In genomic region chr17:12790806-12791148, GRCh38 we compare ENCODE assay signal across 17 cellular contexts. TPM values are rescaled to one million over a fixed set of nuclear protein-coding genes. Genes with fewer than 3 reads are reported as not detected.
DNase-seq lines count a peak whose midpoint lies in the region; ATAC-seq, FAIRE-seq and TF ChIP-seq lines count a peak whose summit lies in the region.
"Had no signal": no experiment of that assay in that cellular context is flagged by ENCODE, and none has a peak within 500 bp of the region (broad histone marks: within the 10 kb centered on the region; RNA-seq: fewer than 3 reads in every experiment).

No MANE protein-coding gene starts in this region.

- FAIRE-seq in GM12878 (lab: Jason Lieb, UNC), result no peak
- FAIRE-seq: kidney, pancreas had no signal

- H3K4me1 ChIP-seq in GM12878 (ENCODE audit: control insufficient read depth, insufficient read depth, low read length) (peaks cover 10% of the 10 kb centered on the region), left lung (no peaks in the 10 kb centered on the region), transverse colon (peaks cover 3 to 31% (median 5%) of the 10 kb centered on the region in 4 donors), MM.1S (ENCODE audit: low read length) (no peaks in the 10 kb centered on the region)
- H3K4me1 ChIP-seq: pancreas had no signal

- CTCF ChIA-PET in GM12878 (lab: Yijun Ruan, JAX), result no interaction called here

- no peaks in the 10 kb centered on the region for H3K36me3 ChIP-seq in GM12878 (ENCODE audit: control insufficient read depth in 2 of 2, insufficient read depth in 2 of 2, low read length in 1 of 2)
- no peaks in the 10 kb centered on the region for H3K36me3 ChIP-seq in left lung
- H3K36me3 ChIP-seq in transverse colon, result no peaks in the 10 kb centered on the region
- no peaks in the 10 kb centered on the region for H3K36me3 ChIP-seq in MM.1S (replicated peaks; ENCODE audit: insufficient read depth, low read length)
- H3K36me3 ChIP-seq: brain microvascular endothelial cell, pancreas, SJSA1 had no signal

- no peak overlapping the region for H3K27ac ChIP-seq in GM12878 (ENCODE audit: control insufficient read depth, insufficient read depth)
- peak overlapping the region; percentile 66 to 72 for H3K27ac ChIP-seq in left lung
- peak overlapping the region; percentile 18 to 85 (median 77) for H3K27ac ChIP-seq in transverse colon
- no peak overlapping the region for H3K27ac ChIP-seq in MM.1S (ENCODE audit: low read length)
- H3K27ac ChIP-seq: brain microvascular endothelial cell, pancreas, SJSA1 had no signal

- POLR2A ChIA-PET in GM12878 (lab: Charles Lee), result no interaction called here

- WGBS in GM12878 (ENCODE audit: insufficient coverage, insufficient replicate concordance, low lambda C conversion rate, missing lambda C conversion rate), result 61% methylated on average over 6 of the region's 6 CpGs
- WGBS in transverse colon (ENCODE audit: low coverage in 1 of 2), 2 donors, result 48% methylated on average over 6 of the region's 6 CpGs; no CpG with 5 or more reads in 1 of the 2 donors

- H3K9ac ChIP-seq in GM12878 (ENCODE audit: control insufficient read depth, insufficient read depth, low read length) (no peak overlapping the region), MM.1S (ENCODE audit: low read length) (no peak overlapping the region)

- peak; percentile 11 for DNase-seq in NCI-H345 (lab: John Stamatoyannopoulos, UW)
- no peak for DNase-seq in NCI-H345 treated with DMSO at 0.1 percent for 48 hours (lab: John Stamatoyannopoulos, UW; ENCODE audit: unreplicated experiment)
- DNase-seq in GM12878 (ENCODE audit: low read depth, low spot score), result no peak
- DNase-seq in left lung, result peak in 1 of 2 donors; percentile 56
- peak; percentile 17 for DNase-seq in transverse colon
- DNase-seq in MM.1S, result no peak
- DNase-seq: 8988T; activated T-cell treated with anti-CD3 and anti-CD28 coated beads, Interleukin-2, amount 50 U/mL, for 24 hours; brain microvascular endothelial cell; kidney; MV-4-11; stimulated activated CD4-positive, alpha-beta T cell treated with anti-CD3 and anti-CD28 coated beads, Interleukin-4, amount 100 ng/mL, for 1 hour; stimulated activated naive CD8-positive, alpha-beta T cell treated with anti-CD3 and anti-CD28 coated beads, Interleukin-15, amount 100 ng/mL, for 72 hours had no signal

- no TSS peak for BruUV-seq in GM12878 (replicated peaks; lab: Mats Ljungman, UMichigan)

- H3K4me3 ChIP-seq in GM12878 (peak overlapping the region; percentile 77), left lung (peak overlapping the region; percentile 54 to 65), transverse colon (peak overlapping the region in 3 of 4 donors; percentile 74 to 86 (median 80)), MM.1S (ENCODE audit: low read length) (no peak overlapping the region)
- H3K4me3 ChIP-seq: SJSA1 had no signal

- RAD21 ChIA-PET in GM12878 (lab: Charles Lee; ENCODE audit: unreplicated experiment), result no interaction called here

- H3K4me2 ChIP-seq in GM12878 (ENCODE audit: control insufficient read depth, insufficient read depth), result peak overlapping the region; percentile 87
- no peak overlapping the region for H3K4me2 ChIP-seq in MM.1S (ENCODE audit: low read depth, low read length)

- SMC1A ChIA-PET in GM12878 (lab: Charles Lee; ENCODE audit: uncharacterized antibody, unreplicated experiment), result no interaction called here

- H3K27me3 ChIP-seq in GM12878 (replicated peaks in 1 of 2; ENCODE audit: control insufficient read depth in 2 of 2, insufficient read depth in 2 of 2, low read length in 1 of 2) (peaks cover 0 to 3% of the 10 kb centered on the region in 2 experiments; a peak in 1 of 4 replicates), left lung (peaks cover 0 to 45% of the 10 kb centered on the region in 2 donors), transverse colon (no peaks in the 10 kb centered on the region), MM.1S (replicated peaks; ENCODE audit: insufficient read depth, low read length) (no peaks in the 10 kb centered on the region)
- H3K27me3 ChIP-seq: brain microvascular endothelial cell, pancreas had no signal

- no peaks in the 10 kb centered on the region for H3F3A ChIP-seq in MM.1S (ENCODE audit: insufficient read depth, low read length)

- TF ChIP-seq RAD21 in GM12878 (IDR thresholded peaks at IDR 0.05; ENCODE audit: insufficient read depth, low read depth, low read length), result no peak

- intact Hi-C loops in GM12878 (cut with micrococcal nuclease; ENCODE audit: unreplicated experiment) (no loop called here), left lung (cut with DNase I) (no loop called here), transverse colon (cut with DNase I; ENCODE audit: low total_unique reads) (no loop called here)

- TF ChIP-seq CTCF in GM12878 (IDR thresholded peaks at IDR 0.05 in 2 of 3, conservative IDR thresholded peaks at IDR 0.05 in 1 of 3; ENCODE audit: control insufficient read depth in 2 of 3, extremely low read depth in 1 of 3, insufficient read depth in 1 of 3, low read depth in 3 of 3, low read length in 3 of 3), result no peak
- TF ChIP-seq CTCF in left lung (IDR thresholded peaks at IDR 0.05), result no peak
- no peak for TF ChIP-seq CTCF in transverse colon (IDR thresholded peaks at IDR 0.05)
- no peak for TF ChIP-seq CTCF in MM.1S (IDR thresholded peaks at IDR 0.05; ENCODE audit: low read length)

- TF ChIP-seq POLR2A in GM12878 (IDR thresholded peaks at IDR 0.05; ENCODE audit: low read depth, low read length) (no peak), transverse colon (IDR thresholded peaks at IDR 0.05) (no peak), GM18505 (IDR thresholded peaks at IDR 0.05; ENCODE audit: borderline replicate concordance, extremely low read depth, insufficient read depth, insufficient read length) (no peak)

- TF ChIP-seq EP300 in GM12878 (IDR thresholded peaks at IDR 0.05; ENCODE audit: borderline replicate concordance in 1 of 2, control insufficient read depth in 1 of 2, low read depth in 2 of 2, low read length in 2 of 2), result no peak
- TF ChIP-seq EP300 in transverse colon (IDR thresholded peaks at IDR 0.05; ENCODE audit: low read depth), result no peak

- ATAC-seq in GM12878, result no peak
- peak; percentile 76 for ATAC-seq in left lung
- ATAC-seq in GM18505 (IDR thresholded peaks at IDR 0.05; ENCODE audit: unreplicated experiment), result no peak
- ATAC-seq in GM21515 (IDR thresholded peaks at IDR 0.05; ENCODE audit: unreplicated experiment), result no peak

- H3K9me3 ChIP-seq in GM12878 (replicated peaks; ENCODE audit: control insufficient read depth, insufficient read depth, low read length), result no peaks in the 10 kb centered on the region
- no peaks in the 10 kb centered on the region for H3K9me3 ChIP-seq in left lung
- H3K9me3 ChIP-seq in transverse colon, result no peaks in the 10 kb centered on the region
- H3K9me3 ChIP-seq in MM.1S (replicated peaks; ENCODE audit: insufficient read depth, low read length), result no peaks in the 10 kb centered on the region
- H3K9me3 ChIP-seq: pancreas, SJSA1 had no signal

- in situ Hi-C loops in GM12878 (cut with MboI) (no loop called here), transverse colon (cut with MboI; ENCODE audit: low pct_ligation_motif_present in 1 of 4, low pct_unique_long_range_greater_than_20kb in 1 of 4, low sequenced_read_pairs in 3 of 4) (no loop called here)

- H3K79me2 ChIP-seq in GM12878 (ENCODE audit: control insufficient read depth, insufficient read depth, low read length), result no peaks in the 10 kb centered on the region; the same call in 1 of the 2 replicates
- no peaks in the 10 kb centered on the region for H3K79me2 ChIP-seq in MM.1S (ENCODE audit: low read length)

- H4K20me1 ChIP-seq in GM12878 (ENCODE audit: control insufficient read depth, insufficient read depth) (no peaks in the 10 kb centered on the region), MM.1S (ENCODE audit: insufficient read depth, low read length) (no peaks in the 10 kb centered on the region)

- no peaks in the 10 kb centered on the region for H3K9me2 ChIP-seq in MM.1S (replicated peaks; ENCODE audit: insufficient read depth, low read length)

- H2AFZ ChIP-seq in GM12878 (ENCODE audit: control insufficient read depth, low read depth, low read length) (no peak overlapping the region), MM.1S (ENCODE audit: low read length) (no peak overlapping the region)

TF ChIP-seq in GM12878, 131 proteins besides CTCF, POLR2A, EP300 and RAD21 (continues in another document):
- no peak for TF ChIP-seq PAX8 (IDR thresholded peaks at IDR 0.05)
- no peak for TF ChIP-seq SREBF1 (IDR thresholded peaks at IDR 0.05; ENCODE audit: low read length)
- TF ChIP-seq SMC3 (IDR thresholded peaks at IDR 0.05; ENCODE audit: borderline replicate concordance, low read length), result no peak
- no peak for TF ChIP-seq POU2F2 (IDR thresholded peaks at IDR 0.05; ENCODE audit: borderline replicate concordance, low read depth, low read length)
- TF ChIP-seq LARP7 (IDR thresholded peaks at IDR 0.05), result no peak
- TF ChIP-seq ZZZ3 (IDR thresholded peaks at IDR 0.05; ENCODE audit: control insufficient read depth, insufficient read length, low read depth), result no peak
- no peak for TF ChIP-seq SMAD1 (IDR thresholded peaks at IDR 0.05; ENCODE audit: low read depth, partially characterized antibody)
- no peak for TF ChIP-seq MTA2 (IDR thresholded peaks at IDR 0.05; ENCODE audit: low read depth)
- no peak for TF ChIP-seq EGR1 (IDR thresholded peaks at IDR 0.05; ENCODE audit: borderline replicate concordance in 1 of 2, low read depth in 2 of 2, low read length in 2 of 2)

RNA-seq across cellular contexts. Expression of gene ARHGAP44, which starts 1.5 kb away (rescaled TPM):
- 1.3 and 1.7 TPM in 2 replicates for total RNA-seq in GM12878 (2013; cell fraction: nucleolus; rRNA removed)
- total RNA-seq in GM12878 (2014; rRNA removed) (0.11 and 0.40 TPM in 2 replicates), GM12878 (2014; rRNA removed; fragmentation: Illumina TruSeq; extraction: Trizol) (0.27 and 0.55 TPM in 2 replicates), GM12878 (2021) (0.61 and 1.1 TPM in 2 replicates), left lung (10 to 100 TPM; 29.9 to 43.6 TPM), transverse colon (100 to 1,000 TPM in 1 of 4 donors, 10 to 100 TPM in 3; 29.2 to 107 (median 53.9) TPM)
- 2.8 TPM for polyA plus RNA-seq in GM12878 (2011; ENCODE audit: low read depth)
- polyA plus RNA-seq in GM12878 (2011; rRNA removed) (0.33 and 0.57 TPM in 2 replicates), GM12878 (2014; fragmentation: Illumina TruSeq; extraction: Trizol) (0.35 and 0.40 TPM in 2 replicates), GM12878 (2014; fragmentation: Nextera tagmentation; extraction: Ambion mirVana) (under 1 TPM; 0.11 to 0.13 TPM), GM12878 (2014; rRNA removed) (0.80 and 1.2 TPM in 2 replicates), GM12878 (2016; fragmentation: Nextera tagmentation; extraction: Ambion mirVana) (1 to 10 TPM; 1.1 to 1.2 TPM)
- polyA plus RNA-seq in GM12878 (2011; cell fraction: cytosol; rRNA removed), result 0.33 and 0.36 TPM in 2 replicates
- 0.61 and 0.72 TPM in 2 replicates for polyA plus RNA-seq in GM12878 (2011; cell fraction: nucleus; rRNA removed)
- 5.3 and 5.5 TPM in 2 replicates for polyA plus RNA-seq in GM12878 (2012)
- polyA minus RNA-seq in GM12878 (2011; rRNA and poly(A)+ RNA removed), result 0.80 and 1.9 TPM in 2 replicates
- not detected in 2 replicates for polyA minus RNA-seq in GM12878 (2011; cell fraction: cytosol; rRNA and poly(A)+ RNA removed)
- 1.2 and 1.9 TPM in 2 replicates for polyA minus RNA-seq in GM12878 (2011; cell fraction: nucleus; rRNA and poly(A)+ RNA removed)

Comparison
In these comparisons a context has a peak if more than half of its experiments do, and no peak if none do; other contexts are left out.
1. DNase-seq: peak in NCI-H345 (single experiment) and transverse colon (single experiment); none in NCI-H345 treated with DMSO at 0.1 percent for 48 hours (single experiment), GM12878 (single experiment) and MM.1S (single experiment).
2. H3K27ac ChIP-seq: peak in left lung (2 of 2) and transverse colon (4 of 4); none in GM12878 (single experiment) and MM.1S (single experiment).
3. RNA of gene ARHGAP44, which starts 1.5 kb away (total RNA-seq): 29.2 to 107 TPM in transverse colon and 29.9 to 43.6 TPM in left lung; 0.11 to 1.7 TPM in GM12878; every median in the first group is over 10 times any median in the second.